Comparison of ENCODE assay signal across 30 cellular contexts in the genomic region with DNA sequence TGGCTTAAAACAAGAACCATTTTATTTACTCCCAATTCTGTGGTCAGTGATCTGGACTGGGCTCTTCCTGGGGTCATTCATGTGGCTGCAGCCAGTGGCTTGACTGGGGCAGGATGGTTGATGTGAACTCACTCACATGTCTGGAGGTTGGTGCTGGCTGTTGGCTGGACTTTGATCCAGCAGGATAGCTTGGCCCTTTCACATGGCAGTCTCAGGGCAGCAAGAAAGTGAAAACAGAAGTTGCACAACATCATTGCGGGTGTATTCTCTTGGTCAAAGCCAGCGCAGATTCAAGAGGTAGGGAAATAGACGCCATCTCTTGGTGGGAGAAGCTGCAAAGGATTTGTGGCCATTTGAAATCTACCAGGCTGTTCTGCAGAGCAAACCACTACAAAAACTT.
DNase-seq lines count a peak whose midpoint lies in the region; ATAC-seq and TF ChIP-seq lines count a peak whose summit lies in the region.
"Had no signal": no experiment of that assay in that cellular context is flagged by ENCODE, and none has a peak within 500 bp of the region (broad histone marks: within the 10 kb centered on the region; RNA-seq: fewer than 3 reads in every experiment).

No MANE protein-coding gene starts in this region.

- DNase-seq in activated naive CD8-positive, alpha-beta T cell treated with anti-CD3 and anti-CD28 coated beads for 36 hours, result no peak
- DNase-seq in OCI-M1 (lab: John Stamatoyannopoulos, UW), result peak; percentile 43
- no peak for DNase-seq in stimulated activated CD4-positive, alpha-beta T cell treated with anti-CD3 and anti-CD28 coated beads, Interleukin-2, amount 100 ng/mL, for 48 hours
- no peak for DNase-seq in T-helper 2 cell
- DNase-seq: 8988T; activated CD4-positive, alpha-beta T cell treated with anti-CD3 and anti-CD28 coated beads, Interleukin-2, amount 50 U/mL, for 4 hours; activated CD8-positive, alpha-beta memory T cell treated with anti-CD3 and anti-CD28 coated beads, Interleukin-2, amount 50 U/mL, for 4 hours; activated effector memory CD4-positive, alpha-beta T cell treated with anti-CD3 and anti-CD28 coated beads, Interleukin-2, amount 50 U/mL, for 16 hours; adrenal gland; BE2C; effector memory CD8-positive, alpha-beta T cell; EL; esophagus squamous epithelium; kidney; MG63; NCI-H1694; NCI-H526 treated with DMSO at 0.1 percent for 48 hours; SJCRH30; spleen; stimulated activated CD4-positive, alpha-beta T cell treated with anti-CD3 and anti-CD28 coated beads, Interleukin-4, amount 100 ng/mL, for 4 hours; tibial artery; WERI-Rb-1 had no signal

- no peaks in the 10 kb centered on the region for H3K9me3 ChIP-seq in liver (ENCODE audit: control insufficient read depth in 4 of 4, low read length in 3 of 4)
- H3K9me3 ChIP-seq: adrenal gland, BE2C, esophagus squamous epithelium, MG63, neutrophil, SJCRH30, spleen, tibial artery had no signal

- WGBS in liver, result 31% methylated on average over 3 of the region's 3 CpGs

- no peak overlapping the region for H3K4me3 Mint-ChIP-seq in activated naive CD8-positive, alpha-beta T cell
- H3K4me3 Mint-ChIP-seq in activated naive CD8-positive, alpha-beta T cell treated with anti-CD3 and anti-CD28 coated beads for 36 hours, result no peak overlapping the region
- H3K4me3 Mint-ChIP-seq: effector memory CD8-positive, alpha-beta T cell; GM23338; IgD-negative memory B cell; stimulated activated naive CD8-positive, alpha-beta T cell treated with anti-CD3 and anti-CD28 coated beads, Interleukin-15, Interleukin-2, amounts not matched to agents 100 ng/mL and 50 ng/mL, for 24 hours had no signal

- no peak overlapping the region for H3K4me3 ChIP-seq in liver (ENCODE audit: low read depth in 1 of 3, low read length in 3 of 3)
- H3K4me3 ChIP-seq: adrenal gland, esophagus squamous epithelium, GM23338, MG63, SJCRH30, spleen, tibial artery had no signal

- peak; percentile 21 to 56 for TF ChIP-seq RAD21 in liver (IDR thresholded peaks at IDR 0.05)

- no peak for ATAC-seq in HG02588 (IDR thresholded peaks at IDR 0.05; ENCODE audit: unreplicated experiment)
- no peak for ATAC-seq in GM18867 (IDR thresholded peaks at IDR 0.05; ENCODE audit: unreplicated experiment)
- ATAC-seq: effector memory CD8-positive, alpha-beta T cell; GM23338 had no signal

- H3K36me3 ChIP-seq in liver (ENCODE audit: control insufficient read depth in 4 of 4, insufficient read depth in 3 of 4, low read depth in 1 of 4, low read length in 3 of 4), result no peaks in the 10 kb centered on the region
- H3K36me3 ChIP-seq: adrenal gland, BE2C, esophagus squamous epithelium, MG63, neutrophil, SJCRH30, spleen, tibial artery, WERI-Rb-1 had no signal

- H3K27me3 ChIP-seq in liver (ENCODE audit: control insufficient read depth in 4 of 4, insufficient read depth in 4 of 4, low read length in 3 of 4), result no peaks in the 10 kb centered on the region
- H3K27me3 ChIP-seq: BE2C, MG63 had no signal

- H3K36me3 Mint-ChIP-seq in activated naive CD8-positive, alpha-beta T cell, result no peaks in the 10 kb centered on the region
- no peaks in the 10 kb centered on the region for H3K36me3 Mint-ChIP-seq in activated naive CD8-positive, alpha-beta T cell treated with anti-CD3 and anti-CD28 coated beads for 36 hours

- no peaks in the 10 kb centered on the region for H3K9me3 Mint-ChIP-seq in activated naive CD8-positive, alpha-beta T cell (ENCODE audit: low read depth)
- no peaks in the 10 kb centered on the region for H3K9me3 Mint-ChIP-seq in activated naive CD8-positive, alpha-beta T cell treated with anti-CD3 and anti-CD28 coated beads for 36 hours
- H3K9me3 Mint-ChIP-seq: effector memory CD8-positive, alpha-beta T cell; GM23338; IgD-negative memory B cell; stimulated activated naive CD8-positive, alpha-beta T cell treated with anti-CD3 and anti-CD28 coated beads, Interleukin-15, Interleukin-2, amounts not matched to agents 100 ng/mL and 50 ng/mL, for 24 hours had no signal

- peaks cover 50% of the 10 kb centered on the region for H3K4me1 Mint-ChIP-seq in activated naive CD8-positive, alpha-beta T cell (ENCODE audit: low read depth)
- H3K4me1 Mint-ChIP-seq in activated naive CD8-positive, alpha-beta T cell treated with anti-CD3 and anti-CD28 coated beads for 36 hours, result peaks cover 50% of the 10 kb centered on the region

- peak overlapping the region; percentile 59 for H3K27ac Mint-ChIP-seq in activated naive CD8-positive, alpha-beta T cell
- no peak overlapping the region for H3K27ac Mint-ChIP-seq in activated naive CD8-positive, alpha-beta T cell treated with anti-CD3 and anti-CD28 coated beads for 36 hours
- H3K27ac Mint-ChIP-seq: effector memory CD8-positive, alpha-beta T cell; GM23338; stimulated activated naive CD8-positive, alpha-beta T cell treated with anti-CD3 and anti-CD28 coated beads, Interleukin-15, Interleukin-2, amounts not matched to agents 100 ng/mL and 50 ng/mL, for 24 hours had no signal

- peaks cover 3 to 17% (median 8%) of the 10 kb centered on the region in 4 donors for H3K4me1 ChIP-seq in liver (ENCODE audit: control insufficient read depth in 4 of 4, insufficient read depth in 4 of 4, low read length in 3 of 4)

- peak overlapping the region; percentile 52 to 58 for H3K27ac ChIP-seq in liver (ENCODE audit: low read depth in 1 of 2, low read length in 2 of 2)
- H3K27ac ChIP-seq: adrenal gland, esophagus squamous epithelium, neutrophil, SJCRH30, spleen, tibial artery, WERI-Rb-1 had no signal

- no peak overlapping the region for H3K9ac ChIP-seq in liver (ENCODE audit: low read depth in 1 of 2, low read length in 2 of 2)

- H3K27me3 Mint-ChIP-seq in activated naive CD8-positive, alpha-beta T cell, result peaks cover 1% of the 10 kb centered on the region
- no peaks in the 10 kb centered on the region for H3K27me3 Mint-ChIP-seq in activated naive CD8-positive, alpha-beta T cell treated with anti-CD3 and anti-CD28 coated beads for 36 hours

- TF ChIP-seq CTCF in liver (IDR thresholded peaks at IDR 0.05; ENCODE audit: low read depth, low read length, missing input control), result peak; percentile 8

TF ChIP-seq in liver, 16 proteins besides CTCF, POLR2A, EP300 and RAD21:
- TF ChIP-seq FOXA2 (IDR thresholded peaks at IDR 0.05) (no peak), FOXA1 (IDR thresholded peaks at IDR 0.05) (peak; percentile 19), GABPA (IDR thresholded peaks at IDR 0.05 in 1 of 2, conservative IDR thresholded peaks at IDR 0.05 in 1 of 2) (no peak), SP1 (IDR thresholded peaks at IDR 0.05) (peak; percentile 89), NR2F2 (IDR thresholded peaks at IDR 0.05) (no peak), RXRA (IDR thresholded peaks at IDR 0.05) (peak; percentile 75 to 92), HNF4A (conservative IDR thresholded peaks at IDR 0.05) (peak; percentile 94 to 97), HNF4G (IDR thresholded peaks at IDR 0.05) (peak; percentile 92), JUND (IDR thresholded peaks at IDR 0.05) (peak; percentile 39 to 59), YY1 (IDR thresholded peaks at IDR 0.05) (peak; percentile 74)
- TF ChIP-seq, protein P1, sequence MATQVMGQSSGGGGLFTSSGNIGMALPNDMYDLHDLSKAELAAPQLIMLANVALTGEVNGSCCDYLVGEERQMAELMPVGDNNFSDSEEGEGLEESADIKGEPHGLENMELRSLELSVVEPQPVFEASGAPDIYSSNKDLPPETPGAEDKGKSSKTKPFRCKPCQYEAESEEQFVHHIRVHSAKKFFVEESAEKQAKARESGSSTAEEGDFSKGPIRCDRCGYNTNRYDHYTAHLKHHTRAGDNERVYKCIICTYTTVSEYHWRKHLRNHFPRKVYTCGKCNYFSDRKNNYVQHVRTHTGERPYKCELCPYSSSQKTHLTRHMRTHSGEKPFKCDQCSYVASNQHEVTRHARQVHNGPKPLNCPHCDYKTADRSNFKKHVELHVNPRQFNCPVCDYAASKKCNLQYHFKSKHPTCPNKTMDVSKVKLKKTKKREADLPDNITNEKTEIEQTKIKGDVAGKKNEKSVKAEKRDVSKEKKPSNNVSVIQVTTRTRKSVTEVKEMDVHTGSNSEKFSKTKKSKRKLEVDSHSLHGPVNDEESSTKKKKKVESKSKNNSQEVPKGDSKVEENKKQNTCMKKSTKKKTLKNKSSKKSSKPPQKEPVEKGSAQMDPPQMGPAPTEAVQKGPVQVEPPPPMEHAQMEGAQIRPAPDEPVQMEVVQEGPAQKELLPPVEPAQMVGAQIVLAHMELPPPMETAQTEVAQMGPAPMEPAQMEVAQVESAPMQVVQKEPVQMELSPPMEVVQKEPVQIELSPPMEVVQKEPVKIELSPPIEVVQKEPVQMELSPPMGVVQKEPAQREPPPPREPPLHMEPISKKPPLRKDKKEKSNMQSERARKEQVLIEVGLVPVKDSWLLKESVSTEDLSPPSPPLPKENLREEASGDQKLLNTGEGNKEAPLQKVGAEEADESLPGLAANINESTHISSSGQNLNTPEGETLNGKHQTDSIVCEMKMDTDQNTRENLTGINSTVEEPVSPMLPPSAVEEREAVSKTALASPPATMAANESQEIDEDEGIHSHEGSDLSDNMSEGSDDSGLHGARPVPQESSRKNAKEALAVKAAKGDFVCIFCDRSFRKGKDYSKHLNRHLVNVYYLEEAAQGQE (IDR thresholded peaks at IDR 0.05), result peak; percentile 56
- TF ChIP-seq, protein P2, sequence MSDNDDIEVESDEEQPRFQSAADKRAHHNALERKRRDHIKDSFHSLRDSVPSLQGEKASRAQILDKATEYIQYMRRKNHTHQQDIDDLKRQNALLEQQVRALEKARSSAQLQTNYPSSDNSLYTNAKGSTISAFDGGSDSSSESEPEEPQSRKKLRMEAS (IDR thresholded peaks at IDR 0.05), result peak; percentile 91
